In the genomic region with DNA sequence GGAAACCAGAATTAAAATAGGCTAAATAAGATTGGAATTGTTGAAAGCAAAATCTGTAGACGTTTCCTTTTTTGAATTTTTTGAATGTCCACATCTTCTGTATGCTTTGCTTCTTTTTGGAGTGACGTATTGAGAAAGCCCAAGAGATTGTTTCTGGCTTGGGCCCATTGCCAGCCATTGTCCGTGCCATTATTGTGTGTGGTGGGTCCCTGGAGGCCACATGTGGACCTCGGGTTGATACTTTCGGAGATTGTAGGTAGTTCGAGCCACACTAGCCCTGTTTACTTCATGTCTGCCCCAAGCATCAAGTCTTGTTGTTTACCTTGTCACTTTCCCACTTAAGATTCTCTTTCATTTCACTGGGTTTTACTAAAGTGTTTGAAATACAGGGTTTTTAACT, we compare ENCODE assay signal across 16 cellular contexts.
DNase-seq lines count a peak whose midpoint lies in the region; ATAC-seq, FAIRE-seq and TF ChIP-seq lines count a peak whose summit lies in the region.
"Had no signal": no experiment of that assay in that cellular context is flagged by ENCODE, and none has a peak within 500 bp of the region (broad histone marks: within the 10 kb centered on the region; RNA-seq: fewer than 3 reads in every experiment).

No MANE protein-coding gene starts in this region.

- no peaks in the 10 kb centered on the region for H3K9me3 ChIP-seq in BLaER1 treated with 17β-estradiol and CSF1 and Interleukin-3, amounts not matched to agents 10 nM and 100 nM (replicated peaks in 1 of 11)
- H3K9me3 ChIP-seq in IMR-90 (ENCODE audit: control insufficient read depth, insufficient read depth, low read length) (no peaks in the 10 kb centered on the region), astrocyte (ENCODE audit: insufficient read depth, low read depth, low read length) (no peaks in the 10 kb centered on the region), keratinocyte (ENCODE audit: control insufficient read depth, low read depth, low read length) (no peaks in the 10 kb centered on the region), A673 (ENCODE audit: low read depth, low read length, poor library complexity, severe bottlenecking) (no peaks in the 10 kb centered on the region)
- H3K9me3 ChIP-seq: SK-N-SH, transverse colon had no signal

- no peak overlapping the region for H3K27ac ChIP-seq in BLaER1 treated with 17β-estradiol and CSF1 and Interleukin-3, amounts not matched to agents 10 nM and 100 nM
- H3K27ac ChIP-seq in IMR-90 (ENCODE audit: insufficient read depth, low read length) (no peak overlapping the region), astrocyte (ENCODE audit: low read depth, low read length) (peak overlapping the region; percentile 70), keratinocyte (ENCODE audit: control insufficient read depth, insufficient read depth, low read length) (no peak overlapping the region), A673 (ENCODE audit: low read depth, low read length, poor library complexity, severe bottlenecking) (no peak overlapping the region)
- H3K27ac ChIP-seq: HL-60, transverse colon had no signal

- no peak overlapping the region for H4K91ac ChIP-seq in IMR-90 (ENCODE audit: insufficient read depth, low read depth, low read length)

- intact Hi-C loops in IMR-90 (cut with micrococcal nuclease), result loop anchor here (10.0 kb wide), 1 partner anchor 121 kb away; no protein-coding TSS in a partner anchor
- intact Hi-C loops in A673 (cut with micrococcal nuclease; ENCODE audit: unreplicated experiment), result loop anchor here (10.0 kb wide), 1 partner anchor 311 kb away; no protein-coding TSS in a partner anchor

- H3K4me1 ChIP-seq in BLaER1 treated with 17β-estradiol and CSF1 and Interleukin-3, amounts not matched to agents 10 nM and 100 nM, result peaks cover 10 to 30% (median 21%) of the 10 kb centered on the region in 10 experiments
- H3K4me1 ChIP-seq in IMR-90 (ENCODE audit: control insufficient read depth, insufficient read depth, low read length), result peaks cover 8% of the 10 kb centered on the region
- H3K4me1 ChIP-seq in astrocyte (ENCODE audit: insufficient read depth, low read length), result peaks cover 10% of the 10 kb centered on the region
- peaks cover 37% of the 10 kb centered on the region for H3K4me1 ChIP-seq in keratinocyte (ENCODE audit: control insufficient read depth, extremely low read depth, insufficient read depth, low read length)
- H3K4me1 ChIP-seq in A673 (ENCODE audit: insufficient read depth, low read length, poor library complexity, severe bottlenecking), result no peaks in the 10 kb centered on the region

- H2AK9ac ChIP-seq in IMR-90 (replicated peaks; ENCODE audit: low read depth, low read length, poor library complexity), result no peak overlapping the region

- no peaks in the 10 kb centered on the region for H4K20me1 ChIP-seq in BLaER1 treated with 17β-estradiol and CSF1 and Interleukin-3, amounts not matched to agents 10 nM and 100 nM
- H4K20me1 ChIP-seq in IMR-90 (ENCODE audit: insufficient read depth, low read length) (peaks cover 15% of the 10 kb centered on the region), astrocyte (ENCODE audit: insufficient read depth, low read length) (peaks cover 11% of the 10 kb centered on the region), keratinocyte (ENCODE audit: control insufficient read depth, extremely low read depth, insufficient read depth, low read length) (no peaks in the 10 kb centered on the region)

- no peak for FAIRE-seq in astrocyte (lab: Jason Lieb, UNC)
- FAIRE-seq in keratinocyte (lab: Jason Lieb, UNC), result no peak

- TF ChIP-seq CTCF in IMR-90 (conservative IDR thresholded peaks at IDR 0.05; ENCODE audit: low read depth, low read length) (no peak), astrocyte (IDR thresholded peaks at IDR 0.05; ENCODE audit: insufficient read depth, low read depth, low read length) (no peak), keratinocyte (optimal IDR thresholded peaks at IDR 0.05 in 1 of 3, IDR thresholded peaks at IDR 0.05 in 1 of 3, conservative IDR thresholded peaks at IDR 0.05 in 1 of 3; ENCODE audit: extremely low read depth in 1 of 3, insufficient read depth in 2 of 3, low read length in 3 of 3) (no peak), A673 (conservative IDR thresholded peaks at IDR 0.05; ENCODE audit: low read depth, low read length) (no peak)

- peak overlapping the region; percentile 76; the same call in 1 of the 2 replicates for H2AK5ac ChIP-seq in IMR-90 (ENCODE audit: low read depth, low read length)

- no peak for TF ChIP-seq POLR2A in IMR-90 (IDR thresholded peaks at IDR 0.05; ENCODE audit: low read depth, low read length)

- no peak overlapping the region for H3K18ac ChIP-seq in IMR-90 (ENCODE audit: low read depth, low read length)

- H2BK20ac ChIP-seq in IMR-90 (ENCODE audit: low read depth, low read length), result no peak overlapping the region

- no peak overlapping the region for H2BK120ac ChIP-seq in IMR-90 (ENCODE audit: low read depth, low read length)

- DNase-seq in IMR-90 (no peak), astrocyte (ENCODE audit: low read depth) (no peak), keratinocyte (ENCODE audit: low read depth, low spot score) (no peak), NCI-H187 treated with DMSO at 0.1 percent for 48 hours (lab: John Stamatoyannopoulos, UW) (no peak), A673 (ENCODE audit: low spot score) (no peak)
- DNase-seq: activated CD8-positive, alpha-beta memory T cell treated with anti-CD3 and anti-CD28 coated beads, Interleukin-2, amount 10 ng/mL, durations not matched to agents 7 days and 5 days; DMS79; glutamatergic neuron; KBM-7; SK-N-SH; stimulated activated CD4-positive, alpha-beta T cell treated with anti-CD3 and anti-CD28 coated beads, Interleukin-1b, Interleukin-23, amount 100 ng/mL, for 48 hours; transverse colon had no signal

- no peak overlapping the region for H3K9ac ChIP-seq in BLaER1 treated with 17β-estradiol and CSF1 and Interleukin-3, amounts not matched to agents 10 nM and 100 nM
- H3K9ac ChIP-seq in IMR-90 (ENCODE audit: low read depth, low read length), result no peak overlapping the region
- no peak overlapping the region for H3K9ac ChIP-seq in astrocyte (ENCODE audit: low read length)
- H3K9ac ChIP-seq in keratinocyte (ENCODE audit: control insufficient read depth, extremely low read depth, insufficient read depth, low read length), result no peak overlapping the region

- WGBS in IMR-90 (ENCODE audit: extremely low coverage in 2 of 2, insufficient read length in 1 of 2), 2 experiments, result no CpG with 5 or more reads among the region's 6 CpGs

- no peak overlapping the region for H3K56ac ChIP-seq in IMR-90 (ENCODE audit: extremely low read depth, insufficient read depth, low read length)

- no peak overlapping the region for H3K4me3 ChIP-seq in BLaER1 treated with 17β-estradiol and CSF1 and Interleukin-3, amounts not matched to agents 10 nM and 100 nM
- no peak overlapping the region for H3K4me3 ChIP-seq in IMR-90 (ENCODE audit: insufficient read depth, low read depth, low read length)
- H3K4me3 ChIP-seq in astrocyte (ENCODE audit: insufficient read depth, low read depth, low read length), result no peak overlapping the region
- H3K4me3 ChIP-seq in keratinocyte (ENCODE audit: control insufficient read depth in 2 of 3, extremely low read depth in 1 of 3, insufficient read depth in 2 of 3, low read depth in 1 of 3, low read length in 3 of 3), result no peak overlapping the region
- no peak overlapping the region for H3K4me3 ChIP-seq in A673 (ENCODE audit: low read depth, low read length, poor library complexity, severe bottlenecking)
- H3K4me3 ChIP-seq: transverse colon had no signal

- H2AFZ ChIP-seq in IMR-90 (replicated peaks; ENCODE audit: low read length, poor library complexity) (no peak overlapping the region), astrocyte (ENCODE audit: low read depth, low read length) (no peak overlapping the region), keratinocyte (ENCODE audit: control insufficient read depth, low read length) (no peak overlapping the region)

- no peak for TF ChIP-seq RAD21 in IMR-90 (IDR thresholded peaks at IDR 0.05; ENCODE audit: low read length)

- H3K36me3 ChIP-seq in BLaER1 treated with 17β-estradiol and CSF1 and Interleukin-3, amounts not matched to agents 10 nM and 100 nM, result no peaks in the 10 kb centered on the region
- H3K36me3 ChIP-seq in IMR-90 (ENCODE audit: control insufficient read depth, insufficient read depth, low read length), result peaks cover 2% of the 10 kb centered on the region; the same call in 1 of the 2 replicates
- peaks cover 5% of the 10 kb centered on the region for H3K36me3 ChIP-seq in astrocyte (ENCODE audit: insufficient read depth, low read length)
- H3K36me3 ChIP-seq in keratinocyte (ENCODE audit: control insufficient read depth in 2 of 2, extremely low read depth in 1 of 2, insufficient read depth in 2 of 2, low read length in 2 of 2), result no peaks in the 10 kb centered on the region
- no peaks in the 10 kb centered on the region for H3K36me3 ChIP-seq in A673 (ENCODE audit: insufficient read depth, low read length, poor library complexity, severe bottlenecking)
- H3K36me3 ChIP-seq: transverse colon had no signal

- no peak overlapping the region for H4K8ac ChIP-seq in IMR-90 (ENCODE audit: low read depth in 2 of 2, low read length in 2 of 2)

- no peak overlapping the region for H3K14ac ChIP-seq in IMR-90 (replicated peaks; ENCODE audit: low read depth, low read length)

- peak overlapping the region in 7 of 11 experiments; percentile 19 to 56 (median 34); a peak in 10 of 22 replicates for H3K4me2 ChIP-seq in BLaER1 treated with 17β-estradiol and CSF1 and Interleukin-3, amounts not matched to agents 10 nM and 100 nM
- H3K4me2 ChIP-seq in IMR-90 (ENCODE audit: low read depth, low read length), result no peak overlapping the region
- H3K4me2 ChIP-seq in astrocyte (ENCODE audit: low read length), result peak overlapping the region; percentile 50
- H3K4me2 ChIP-seq in keratinocyte (ENCODE audit: control insufficient read depth, extremely low read depth, insufficient read depth, low read depth, low read length), result peak overlapping the region; percentile 19

- no peak overlapping the region for H2BK15ac ChIP-seq in IMR-90 (ENCODE audit: low read depth, low read length)

- ATAC-seq in IMR-90 (ENCODE audit: low read depth) (no peak), HG02763 (IDR thresholded peaks at IDR 0.05; ENCODE audit: unreplicated experiment) (no peak)

- H3K27me3 Mint-ChIP-seq in astrocyte (ENCODE audit: low read depth, unreplicated experiment), result no peaks in the 10 kb centered on the region
- H3K27me3 Mint-ChIP-seq: activated CD8-positive, alpha-beta memory T cell treated with anti-CD3 and anti-CD28 coated beads, Interleukin-2, amount 10 ng/mL, durations not matched to agents 7 days and 5 days had no signal

- H3K79me1 ChIP-seq in IMR-90 (ENCODE audit: low read depth in 1 of 2, low read length in 2 of 2), result peaks cover 25 to 46% of the 10 kb centered on the region in 2 experiments

- in situ Hi-C loops in IMR-90 (cut with MboI; ENCODE audit: low sequenced_read_pairs), result no loop called here

- BruUV-seq in IMR-90 (replicated peaks; lab: Mats Ljungman, UMichigan) (no TSS peak), A673 (replicated peaks; lab: Mats Ljungman, UMichigan) (no TSS peak)

- POLR2A ChIA-PET in IMR-90 (lab: Charles Lee; ENCODE audit: unreplicated experiment), result no interaction called here
- POLR2A ChIA-PET in A673 (lab: Charles Lee; ENCODE audit: low non-redundant PET), result no interaction called here

- peak overlapping the region; percentile 47 for H3K27ac Mint-ChIP-seq in astrocyte (ENCODE audit: unreplicated experiment)

- H3K79me2 ChIP-seq in astrocyte (ENCODE audit: insufficient read depth, low read length) (peaks cover 2% of the 10 kb centered on the region), keratinocyte (ENCODE audit: control insufficient read depth, insufficient read depth, low read length) (no peaks in the 10 kb centered on the region)

- no peak overlapping the region for H3K4me3 Mint-ChIP-seq in astrocyte (ENCODE audit: unreplicated experiment)
- H3K4me3 Mint-ChIP-seq: activated CD8-positive, alpha-beta memory T cell treated with anti-CD3 and anti-CD28 coated beads, Interleukin-2, amount 10 ng/mL, durations not matched to agents 7 days and 5 days; CD14-positive monocyte had no signal

- H3K9me3 Mint-ChIP-seq in astrocyte (ENCODE audit: unreplicated experiment), result no peaks in the 10 kb centered on the region

- H3K4ac ChIP-seq in IMR-90 (ENCODE audit: low read depth, low read length), result 0 out of 2 replicates have a peak overlapping the region, but pooled peaks have one; percentile 30

- peaks cover 16% of the 10 kb centered on the region for H3K4me1 Mint-ChIP-seq in astrocyte (ENCODE audit: low read depth, unreplicated experiment)

- H4K5ac ChIP-seq in IMR-90 (ENCODE audit: low read depth, low read length), result no peak overlapping the region

- H3K23ac ChIP-seq in IMR-90 (ENCODE audit: low read depth, low read length), result no peak overlapping the region

- H3K9me1 ChIP-seq in IMR-90 (ENCODE audit: insufficient read depth, low read length) (peaks cover 12% of the 10 kb centered on the region), keratinocyte (ENCODE audit: control insufficient read depth, extremely low read depth, insufficient read depth, low read length) (no peaks in the 10 kb centered on the region)

- no peaks in the 10 kb centered on the region for H3K27me3 ChIP-seq in BLaER1 treated with 17β-estradiol and CSF1 and Interleukin-3, amounts not matched to agents 10 nM and 100 nM
- H3K27me3 ChIP-seq in IMR-90 (ENCODE audit: control insufficient read depth, insufficient read depth, low read length) (no peaks in the 10 kb centered on the region), astrocyte (ENCODE audit: insufficient read depth, low read length) (no peaks in the 10 kb centered on the region), keratinocyte (ENCODE audit: control insufficient read depth, extremely low read depth, insufficient read depth, low read length) (no peaks in the 10 kb centered on the region), A673 (replicated peaks; ENCODE audit: insufficient read depth, low read depth, low read length, poor library complexity) (no peaks in the 10 kb centered on the region)
- H3K27me3 ChIP-seq: transverse colon had no signal

- CTCF ChIA-PET in IMR-90 (lab: Yijun Ruan, JAX), result interaction anchor here (1.1 kb wide), 1 partner anchor 14 kb away, joined by 4 read pairs; no protein-coding TSS in a partner anchor
- CTCF ChIA-PET in A673 (lab: Charles Lee), result no interaction called here

- peaks cover 17% of the 10 kb centered on the region for H3K36me3 Mint-ChIP-seq in astrocyte (ENCODE audit: low read depth, unreplicated experiment)
- H3K36me3 Mint-ChIP-seq: activated CD8-positive, alpha-beta memory T cell treated with anti-CD3 and anti-CD28 coated beads, Interleukin-2, amount 10 ng/mL, durations not matched to agents 7 days and 5 days; CD14-positive monocyte had no signal

- H2BK5ac ChIP-seq in IMR-90 (ENCODE audit: low read depth, low read length, poor library complexity, severe bottlenecking), result no peak overlapping the region

- dilution Hi-C loops in IMR-90 (cut with HindIII; ENCODE audit: low sequenced_read_pairs, unreplicated experiment) (no loop called here), keratinocyte (cut with MboI; ENCODE audit: extremely low pct_ligation_motif_present, low sequenced_read_pairs) (no loop called here)
